In the genomic region with DNA sequence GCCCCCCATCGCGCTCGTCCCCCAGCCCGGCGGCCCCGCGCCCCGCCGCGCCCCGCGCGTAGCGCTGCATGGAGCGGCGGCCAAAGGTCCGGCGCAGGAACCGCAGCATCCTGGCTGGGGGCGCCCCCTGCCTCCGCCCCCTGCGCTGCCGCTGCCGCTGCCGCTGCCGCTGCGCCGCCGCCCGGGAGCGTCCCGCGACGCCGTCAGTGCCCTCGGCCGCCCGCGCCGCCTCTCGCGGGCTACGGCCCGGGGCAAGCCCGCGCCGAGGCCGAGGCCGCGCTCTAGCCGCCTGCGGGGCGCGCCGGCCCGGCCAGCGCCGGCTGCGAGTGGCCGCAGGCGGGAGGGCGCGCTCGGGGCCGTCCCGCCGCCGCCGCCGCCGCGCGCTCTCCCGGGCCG, we compare ENCODE assay signal across 8 cellular contexts. TPM values are rescaled to one million over a fixed set of nuclear protein-coding genes. Genes with fewer than 3 reads are reported as not detected.
DNase-seq lines count a peak whose midpoint lies in the region; ATAC-seq, FAIRE-seq and TF ChIP-seq lines count a peak whose summit lies in the region.

No MANE protein-coding gene starts in this region.

- CTCF ChIA-PET in activated CD4-positive, alpha-beta T cell treated with anti-CD3 and anti-CD28 coated beads for 36 hours (lab: Charles Lee), result no interaction called here
- CTCF ChIA-PET in HCT116 (lab: Charles Lee), result no interaction called here

- TF ChIP-seq CTCF in HCT116 (IDR thresholded peaks at IDR 0.05 in 2 of 3, conservative IDR thresholded peaks at IDR 0.05 in 1 of 3; ENCODE audit: borderline replicate concordance in 1 of 3, insufficient read depth in 1 of 3, low read depth in 2 of 3, low read length in 2 of 3) (no peak), kidney (IDR thresholded peaks at IDR 0.05; ENCODE audit: borderline replicate concordance, extremely low read depth, insufficient read depth) (peak; percentile 20)

- DNase-seq in activated CD4-positive, alpha-beta T cell treated with anti-CD3 and anti-CD28 coated beads for 36 hours, result peak; percentile 22
- DNase-seq in activated CD4-positive, alpha-beta T cell treated with anti-CD3 and anti-CD28 coated beads, Interleukin-2, amount 50 U/mL, for 1 hour, result no peak
- DNase-seq in HCT116 (ENCODE audit: low read depth, low spot score), result no peak
- DNase-seq in NCI-H69 (lab: John Stamatoyannopoulos, UW), result peak; percentile 79
- no peak for DNase-seq in kidney
- no peak for DNase-seq in DMS153 treated with DMSO at 0.1 percent for 48 hours (lab: John Stamatoyannopoulos, UW; ENCODE audit: unreplicated experiment)
- DNase-seq in retina, result no peak
- DNase-seq in NCI-H1048 (lab: John Stamatoyannopoulos, UW), result no peak

- H3K79me2 ChIP-seq in HCT116 (ENCODE audit: insufficient read depth, low read length), result peaks cover 23% of the 10 kb centered on the region

- no peak for TF ChIP-seq POLR2A in HCT116 (IDR thresholded peaks at IDR 0.05; ENCODE audit: borderline replicate concordance, extremely low read depth, insufficient read depth, insufficient read length)

- ATAC-seq in activated CD4-positive, alpha-beta T cell treated with anti-CD3 and anti-CD28 coated beads for 36 hours, result no peak
- ATAC-seq in HCT116, result peak; percentile 32

- no peaks in the 10 kb centered on the region for H4K20me1 ChIP-seq in HCT116 (ENCODE audit: insufficient read depth)

- H3K9ac ChIP-seq in HCT116 (ENCODE audit: low read length), result no peak overlapping the region
- H3K9ac ChIP-seq in kidney (ENCODE audit: low read length in 2 of 2), result no peak overlapping the region

- POLR2A ChIA-PET in activated CD4-positive, alpha-beta T cell treated with anti-CD3 and anti-CD28 coated beads for 36 hours (lab: Charles Lee), result no interaction called here
- POLR2A ChIA-PET in HCT116 (lab: Charles Lee), result no interaction called here

- no peaks in the 10 kb centered on the region for H3K9me3 Mint-ChIP-seq in activated CD4-positive, alpha-beta T cell treated with anti-CD3 and anti-CD28 coated beads for 36 hours (ENCODE audit: low read depth)

- RAD21 ChIA-PET in HCT116 (lab: Charles Lee; ENCODE audit: low non-redundant PET in 1 of 2, low total read pairs in 2 of 2, uncharacterized antibody in 2 of 2, unreplicated experiment in 2 of 2), result no interaction called here

- H3K36me3 Mint-ChIP-seq in activated CD4-positive, alpha-beta T cell treated with anti-CD3 and anti-CD28 coated beads for 36 hours (ENCODE audit: low read depth), result no peaks in the 10 kb centered on the region

- no peak overlapping the region for H2AFZ ChIP-seq in HCT116 (ENCODE audit: low read depth, low read length, poor library complexity, severe bottlenecking)

- H3K36me3 ChIP-seq in HCT116 (ENCODE audit: control insufficient read depth in 1 of 2, insufficient read depth in 2 of 2, low read length in 2 of 2), result no peaks in the 10 kb centered on the region
- no peaks in the 10 kb centered on the region for H3K36me3 ChIP-seq in kidney (ENCODE audit: control insufficient read depth in 1 of 2, insufficient read depth in 2 of 2, low read length in 2 of 2)

- no peak overlapping the region for H3K4me2 ChIP-seq in HCT116 (ENCODE audit: low read length)

- no peaks in the 10 kb centered on the region for H3K9me2 ChIP-seq in HCT116 (ENCODE audit: insufficient read depth)

- peaks cover 13% of the 10 kb centered on the region for H3K4me1 Mint-ChIP-seq in activated CD4-positive, alpha-beta T cell treated with anti-CD3 and anti-CD28 coated beads for 36 hours

- H3K4me1 ChIP-seq in HCT116 (ENCODE audit: control insufficient read depth in 1 of 2, insufficient read depth in 2 of 2, low read length in 2 of 2) (peaks cover 23 to 50% of the 10 kb centered on the region in 2 experiments), kidney (ENCODE audit: control insufficient read depth in 1 of 2, insufficient read depth in 1 of 2, low read depth in 1 of 2, low read length in 2 of 2) (peaks cover 2% of the 10 kb centered on the region in 2 donors)

- no peak overlapping the region for H3K27ac Mint-ChIP-seq in activated CD4-positive, alpha-beta T cell treated with anti-CD3 and anti-CD28 coated beads for 36 hours

- no TSS peak for BruUV-seq in HCT116 (replicated peaks; lab: Mats Ljungman, UMichigan)

- TF ChIP-seq RAD21 in HCT116 (IDR thresholded peaks at IDR 0.05; ENCODE audit: low read depth), result no peak

- no peak overlapping the region; a peak in 1 of 4 replicates for H3K4me3 ChIP-seq in HCT116 (replicated peaks in 1 of 2; ENCODE audit: low read depth in 1 of 2, low read length in 2 of 2)
- H3K4me3 ChIP-seq in kidney (ENCODE audit: low read length in 2 of 2), result no peak overlapping the region

- no peaks in the 10 kb centered on the region for H3K9me3 ChIP-seq in HCT116 (ENCODE audit: control insufficient read depth in 1 of 2, insufficient read depth in 1 of 2, low read depth in 1 of 2, low read length in 2 of 2)
- no peaks in the 10 kb centered on the region for H3K9me3 ChIP-seq in kidney (ENCODE audit: control insufficient read depth in 1 of 2, low read length in 2 of 2)

- H3K27me3 ChIP-seq in HCT116 (ENCODE audit: insufficient read depth, low read length), result no peaks in the 10 kb centered on the region

- peak overlapping the region; percentile 43; the same call in 1 of the 2 replicates for H3K27ac ChIP-seq in HCT116 (ENCODE audit: low read depth, low read length)
- no peak overlapping the region for H3K27ac ChIP-seq in kidney (ENCODE audit: low read depth in 2 of 2, low read length in 2 of 2)

- no peak for FAIRE-seq in kidney (lab: Jason Lieb, UNC)

- peaks cover 50% of the 10 kb centered on the region for H3K27me3 Mint-ChIP-seq in activated CD4-positive, alpha-beta T cell treated with anti-CD3 and anti-CD28 coated beads for 36 hours

- intact Hi-C loops in activated CD4-positive, alpha-beta T cell treated with anti-CD3 and anti-CD28 coated beads for 36 hours (cut with DNase I, micrococcal nuclease), result loop anchor here (2.0 to 10.0 kb wide), 5 partner anchors 76 to 468 kb away; partner anchors contain the start of genes ABITRAM (in 1 of the 2), CTNNAL1 (in 1 of the 2) and ELP1 (in 1 of the 2)
- intact Hi-C loops in HCT116 (cut with micrococcal nuclease) (loop anchor here (2.0 to 10.0 kb wide), 3 partner anchors 138 to 466 kb away; partner anchors contain the start of gene ACTL7B), kidney (cut with DNase I) (no loop called here)

- no peak overlapping the region for H3K4me3 Mint-ChIP-seq in activated CD4-positive, alpha-beta T cell treated with anti-CD3 and anti-CD28 coated beads for 36 hours

TF ChIP-seq in HCT116, 20 proteins besides CTCF, POLR2A, EP300 and RAD21:
- TF ChIP-seq CEBPB (IDR thresholded peaks at IDR 0.05; ENCODE audit: low read depth) (no peak), REST (IDR thresholded peaks at IDR 0.05; ENCODE audit: low read depth) (no peak), ATF3 (IDR thresholded peaks at IDR 0.05) (no peak), ZNF274 (IDR thresholded peaks at IDR 0.05; ENCODE audit: low read depth, low read length) (no peak), EZH2phosphoT487 (IDR thresholded peaks at IDR 0.05; ENCODE audit: borderline replicate concordance) (no peak), ZFX (IDR thresholded peaks at IDR 0.05) (no peak), FOSL1 (IDR thresholded peaks at IDR 0.05; ENCODE audit: low read depth) (no peak), SIN3A (IDR thresholded peaks at IDR 0.05; ENCODE audit: low read depth) (no peak), CBX3 (IDR thresholded peaks at IDR 0.05; ENCODE audit: low read depth) (no peak), SRF (IDR thresholded peaks at IDR 0.05; ENCODE audit: low read depth) (no peak)

RNA-seq across cellular contexts. Expression of gene EPB41L4B, which starts 0.5 kb away (rescaled TPM):
- under 1 TPM; 0.23 to 0.33 TPM for total RNA-seq in activated CD4-positive, alpha-beta T cell treated with anti-CD3 and anti-CD28 coated beads for 36 hours
- total RNA-seq in HCT116 (2021; ENCODE audit: unreplicated experiment) (8.1 TPM), kidney (6.5 TPM)
- polyA plus RNA-seq in HCT116 (2012), result 4.2 and 4.7 TPM in 2 replicates
- 7.7 TPM for polyA plus RNA-seq in kidney (ENCODE audit: insufficient read depth, low read depth, low replicate concordance)

Comparison
In these comparisons a context has a peak if more than half of its experiments do, and no peak if none do; other contexts are left out.
1. DNase-seq: peak in activated CD4-positive, alpha-beta T cell treated with anti-CD3 and anti-CD28 coated beads for 36 hours (single experiment) and NCI-H69 (single experiment); none in activated CD4-positive, alpha-beta T cell treated with anti-CD3 and anti-CD28 coated beads, Interleukin-2, amount 50 U/mL, for 1 hour (single experiment), HCT116 (single experiment), kidney (single experiment), DMS153 treated with DMSO at 0.1 percent for 48 hours (single experiment), retina (single experiment) and NCI-H1048 (single experiment).